Comparison of ENCODE assay signal across 1 cellular context in the genomic region with DNA sequence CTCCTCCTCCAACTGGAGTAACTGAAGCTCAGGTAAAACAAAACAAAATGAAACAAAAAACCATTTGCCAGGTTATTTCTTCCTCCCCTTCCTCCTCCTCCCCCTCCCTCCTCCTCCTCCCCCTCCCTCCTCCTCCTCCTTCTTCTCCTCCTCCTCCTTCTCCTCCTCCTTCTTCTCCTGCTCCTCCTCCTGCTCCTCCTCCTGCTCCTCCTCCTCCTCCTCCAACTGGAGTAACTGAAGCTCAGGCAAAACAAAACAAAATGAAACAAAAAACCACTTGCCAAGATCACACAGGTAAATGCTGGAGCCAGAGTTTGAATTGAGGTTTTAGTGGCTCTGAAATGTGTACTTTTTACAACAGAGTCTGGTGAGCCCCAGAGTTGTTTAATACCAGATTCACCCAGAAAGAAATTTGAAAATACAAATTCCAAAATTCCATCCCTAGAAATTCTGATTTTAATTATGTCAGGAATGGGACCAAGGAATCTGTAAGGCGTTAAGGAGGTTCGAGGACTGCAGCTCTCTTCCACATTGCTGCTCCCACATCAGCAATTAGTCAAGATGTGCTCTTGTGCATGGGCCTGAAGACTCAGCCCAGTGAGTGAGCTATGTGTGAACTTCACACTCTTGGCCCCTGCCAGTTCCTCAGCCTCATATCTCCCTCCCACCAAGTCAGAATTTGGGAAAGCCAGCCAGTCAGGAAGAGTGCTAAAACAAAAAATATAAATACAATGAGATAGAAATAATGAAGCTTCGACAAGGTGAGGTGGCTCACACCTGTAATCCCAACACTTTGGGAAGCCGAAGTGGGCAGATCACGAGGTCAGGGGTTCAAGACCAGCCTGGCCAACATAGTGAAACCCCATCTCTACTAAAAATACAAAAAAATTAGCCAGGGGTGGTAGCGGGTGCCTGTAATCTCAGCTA.
TF ChIP-seq lines count a peak whose summit lies in the region.

No MANE protein-coding gene starts in this region.

TF ChIP-seq in GM23338, 12 proteins besides CTCF, POLR2A, EP300 and RAD21 (continued from another document):
- TF ChIP-seq ZNF462 (CRISPR knock-in tag; IDR thresholded peaks at IDR 0.05) (no peak), REST (IDR thresholded peaks at IDR 0.05; ENCODE audit: unreplicated experiment) (no peak), EZH2 (IDR thresholded peaks at IDR 0.05; ENCODE audit: low read depth, unreplicated experiment) (no peak), NANOG (IDR thresholded peaks at IDR 0.05; ENCODE audit: borderline replicate concordance) (no peak), POLR2AphosphoS5 (IDR thresholded peaks at IDR 0.05; ENCODE audit: low read depth) (no peak), ZNF331 (CRISPR knock-in tag; IDR thresholded peaks at IDR 0.05; ENCODE audit: low read depth) (no peak), JUNB (IDR thresholded peaks at IDR 0.05; ENCODE audit: unreplicated experiment) (no peak), EZH2phosphoT487 (IDR thresholded peaks at IDR 0.05; ENCODE audit: unreplicated experiment) (no peak)
